ENCODE assay signal across 11 cellular contexts in genomic region chr21:44901391-44902074, GRCh38.
"Had no signal": no experiment of that assay in that cellular context is flagged by ENCODE, and none has a peak within 500 bp of the region (broad histone marks: within the 10 kb centered on the region; RNA-seq: fewer than 3 reads in every experiment).

No MANE protein-coding gene starts in this region.

- DNase-seq: activated CD4-positive, alpha-beta T cell treated with anti-CD3 and anti-CD28 coated beads, Interleukin-2, amount 10 ng/mL, durations not matched to agents 24 days and 14 days; activated CD4-positive, CD25-positive, alpha-beta regulatory T cell; activated CD8-positive, alpha-beta memory T cell treated with anti-CD3 and anti-CD28 coated beads for 24 hours; activated naive CD4-positive, alpha-beta T cell treated with anti-CD3 and anti-CD28 coated beads for 36 hours; hippocampal formation; T-helper 2 cell; tibial artery had no signal

- H3K27ac Mint-ChIP-seq: activated CD4-positive, alpha-beta T cell treated with anti-CD3 and anti-CD28 coated beads, Interleukin-2, amount 10 ng/mL, durations not matched to agents 24 days and 14 days; activated naive CD4-positive, alpha-beta T cell treated with anti-CD3 and anti-CD28 coated beads for 36 hours; activated T-helper 17 cell treated with anti-CD3 and anti-CD28 coated beads, Interleukin-2, amount 50 U/mL, for 72 hours; nephron; stimulated activated memory B cell treated with anti-CD40 and anti-IgM and Interleukin-4, amounts not matched to agents 10 μg/mL and 1 μg/mL and 100 μg/mL, for 72 hours had no signal

- ATAC-seq: activated T-helper 17 cell treated with anti-CD3 and anti-CD28 coated beads, Interleukin-2, amount 50 U/mL, for 72 hours; stimulated activated memory B cell treated with anti-CD40 and anti-IgM and Interleukin-4, amounts not matched to agents 10 μg/mL and 1 μg/mL and 100 μg/mL, for 72 hours had no signal

- H3K27me3 ChIP-seq: vagina had no signal

- H3K27me3 Mint-ChIP-seq: activated CD4-positive, alpha-beta T cell treated with anti-CD3 and anti-CD28 coated beads, Interleukin-2, amount 10 ng/mL, durations not matched to agents 24 days and 14 days; activated T-helper 17 cell treated with anti-CD3 and anti-CD28 coated beads, Interleukin-2, amount 50 U/mL, for 72 hours; stimulated activated memory B cell treated with anti-CD40 and anti-IgM and Interleukin-4, amounts not matched to agents 10 μg/mL and 1 μg/mL and 100 μg/mL, for 72 hours had no signal

- H3K9me3 Mint-ChIP-seq: activated CD4-positive, alpha-beta T cell treated with anti-CD3 and anti-CD28 coated beads, Interleukin-2, amount 10 ng/mL, durations not matched to agents 24 days and 14 days; activated naive CD4-positive, alpha-beta T cell treated with anti-CD3 and anti-CD28 coated beads for 36 hours; activated T-helper 17 cell treated with anti-CD3 and anti-CD28 coated beads, Interleukin-2, amount 50 U/mL, for 72 hours; nephron; stimulated activated memory B cell treated with anti-CD40 and anti-IgM and Interleukin-4, amounts not matched to agents 10 μg/mL and 1 μg/mL and 100 μg/mL, for 72 hours had no signal

- H3K4me3 ChIP-seq: tibial artery, vagina had no signal

- H3K27ac ChIP-seq: tibial artery, vagina had no signal

- H3K4me1 ChIP-seq: vagina had no signal

- H3K9me3 ChIP-seq: tibial artery, vagina had no signal

- H3K36me3 ChIP-seq: tibial artery, vagina had no signal

- H3K4me3 Mint-ChIP-seq: activated CD4-positive, alpha-beta T cell treated with anti-CD3 and anti-CD28 coated beads, Interleukin-2, amount 10 ng/mL, durations not matched to agents 24 days and 14 days; activated naive CD4-positive, alpha-beta T cell treated with anti-CD3 and anti-CD28 coated beads for 36 hours; activated T-helper 17 cell treated with anti-CD3 and anti-CD28 coated beads, Interleukin-2, amount 50 U/mL, for 72 hours; nephron; stimulated activated memory B cell treated with anti-CD40 and anti-IgM and Interleukin-4, amounts not matched to agents 10 μg/mL and 1 μg/mL and 100 μg/mL, for 72 hours had no signal
